In genomic region chr10:470339-471003, GRCh38 we compare ENCODE assay signal across 14 cellular contexts.
DNase-seq lines count a peak whose midpoint lies in the region; ATAC-seq, FAIRE-seq and TF ChIP-seq lines count a peak whose summit lies in the region.
"Had no signal": no experiment of that assay in that cellular context is flagged by ENCODE, and none has a peak within 500 bp of the region (broad histone marks: within the 10 kb centered on the region; RNA-seq: fewer than 3 reads in every experiment).

No MANE protein-coding gene starts in this region.

- H3F3A ChIP-seq in MM.1S (ENCODE audit: insufficient read depth, low read length) (no peaks in the 10 kb centered on the region), GM23338 (replicated peaks; ENCODE audit: low read depth) (no peaks in the 10 kb centered on the region)

- H3K9me3 Mint-ChIP-seq in T-cell (peaks cover 0 to 4% (median 0%) of the 10 kb centered on the region in 3 donors), GM23338 (no peaks in the 10 kb centered on the region)
- no peaks in the 10 kb centered on the region for H3K9me3 Mint-ChIP-seq in activated CD8-positive, alpha-beta memory T cell treated with anti-CD3 and anti-CD28 coated beads, Interleukin-2, amount 10 ng/mL, durations not matched to agents 7 days and 5 days (ENCODE audit: low read depth)

- TF ChIP-seq EP300 in K562 (IDR thresholded peaks at IDR 0.05; ENCODE audit: low read length) (no peak), stomach (IDR thresholded peaks at IDR 0.05) (no peak)

- in situ Hi-C loops in K562 (cut with MboI) = no loop called here

- H4K20me1 ChIP-seq in K562 (replicated peaks; ENCODE audit: control insufficient read depth, insufficient read depth, low read length) = 0 out of 2 replicates have a peak, but pooled peaks cover 3% of the 10 kb centered on the region
- H4K20me1 ChIP-seq in MM.1S (ENCODE audit: insufficient read depth, low read length) = no peaks in the 10 kb centered on the region
- H4K20me1 ChIP-seq in GM23338 (replicated peaks; ENCODE audit: insufficient read depth) = no peaks in the 10 kb centered on the region

- H3K36me3 Mint-ChIP-seq in T-cell (no peaks in the 10 kb centered on the region), GM23338 (ENCODE audit: low read depth) (peaks cover 10% of the 10 kb centered on the region; the same call in 2 of the 3 replicates)
- no peaks in the 10 kb centered on the region for H3K36me3 Mint-ChIP-seq in activated CD8-positive, alpha-beta memory T cell treated with anti-CD3 and anti-CD28 coated beads, Interleukin-2, amount 10 ng/mL, durations not matched to agents 7 days and 5 days

- no peak overlapping the region for H2AFZ ChIP-seq in K562 (ENCODE audit: low read depth, low read length)
- H2AFZ ChIP-seq in MM.1S (ENCODE audit: low read length) = no peak overlapping the region
- H2AFZ ChIP-seq in GM23338 = no peak overlapping the region

- no peaks in the 10 kb centered on the region for H3K9me1 ChIP-seq in K562 (ENCODE audit: control insufficient read depth, insufficient read depth, low read length)

- DNase-seq in T-cell (peak; percentile 32 to 80 (median 56)), K562 (ENCODE audit: extremely low read depth in 1 of 4, low spot score in 3 of 4) (peak in 1 of 4 experiments; percentile 9), MM.1S (no peak), GM23338 (ENCODE audit: low spot score) (no peak), stomach (no peak)
- peak; percentile 56 for DNase-seq in activated CD8-positive, alpha-beta memory T cell treated with anti-CD3 and anti-CD28 coated beads, Interleukin-2, amount 10 ng/mL, durations not matched to agents 7 days and 5 days
- DNase-seq in stimulated activated CD8-positive, alpha-beta memory T cell treated with anti-CD3 and anti-CD28 coated beads, Interleukin-12 subunit alpha, Interleukin-12 subunit beta, amount 100 ng/mL, for 1 hour (ENCODE audit: low read depth) = peak; percentile 24
- DNase-seq: DMS79 treated with DMSO at 0.1 percent for 48 hours, NCI-H1092 treated with DMSO at 0.1 percent for 48 hours, OCI-M1 had no signal

- H3K27me3 ChIP-seq in K562 (ENCODE audit: control insufficient read depth in 2 of 2, insufficient read depth in 2 of 2, low read length in 2 of 2) (peaks cover 10 to 36% of the 10 kb centered on the region in 2 experiments; a peak in 4 of 5 replicates), MM.1S (replicated peaks; ENCODE audit: insufficient read depth, low read length) (no peaks in the 10 kb centered on the region), GM23338 (ENCODE audit: insufficient read depth) (no peaks in the 10 kb centered on the region), stomach (no peaks in the 10 kb centered on the region)

- H3K9me3 ChIP-seq in K562 (replicated peaks; ENCODE audit: control insufficient read depth, insufficient read depth, low read depth, low read length) (no peaks in the 10 kb centered on the region), MM.1S (replicated peaks; ENCODE audit: insufficient read depth, low read length) (no peaks in the 10 kb centered on the region), stomach (no peaks in the 10 kb centered on the region)

- H3K36me3 ChIP-seq in K562 (ENCODE audit: control insufficient read depth, insufficient read depth, low read length) = no peaks in the 10 kb centered on the region
- no peaks in the 10 kb centered on the region; the same call in 1 of the 2 replicates for H3K36me3 ChIP-seq in MM.1S (replicated peaks; ENCODE audit: insufficient read depth, low read length)
- no peaks in the 10 kb centered on the region for H3K36me3 ChIP-seq in GM23338 (ENCODE audit: insufficient read depth)
- H3K36me3 ChIP-seq in stomach = peaks cover 3 to 48% (median 46%) of the 10 kb centered on the region in 4 donors

- H3K4me3 ChIP-seq in K562 (no peak overlapping the region), MM.1S (ENCODE audit: low read length) (no peak overlapping the region), GM23338 (no peak overlapping the region), stomach (no peak overlapping the region)

- H3K27me3 Mint-ChIP-seq in T-cell (no peaks in the 10 kb centered on the region), GM23338 (ENCODE audit: insufficient read depth, low read depth, poor library complexity) (no peaks in the 10 kb centered on the region)
- peaks cover 2% of the 10 kb centered on the region for H3K27me3 Mint-ChIP-seq in activated CD8-positive, alpha-beta memory T cell treated with anti-CD3 and anti-CD28 coated beads, Interleukin-2, amount 10 ng/mL, durations not matched to agents 7 days and 5 days
- H3K27me3 Mint-ChIP-seq: progenitor cell of endocrine pancreas had no signal

- H3K4me2 ChIP-seq in K562 (ENCODE audit: insufficient read depth, low read length) (no peak overlapping the region), MM.1S (ENCODE audit: low read depth, low read length) (no peak overlapping the region), GM23338 (no peak overlapping the region)

- H3K4me1 Mint-ChIP-seq in T-cell = peaks cover 28 to 38% (median 28%) of the 10 kb centered on the region in 3 donors
- peaks cover 10% of the 10 kb centered on the region for H3K4me1 Mint-ChIP-seq in activated CD8-positive, alpha-beta memory T cell treated with anti-CD3 and anti-CD28 coated beads, Interleukin-2, amount 10 ng/mL, durations not matched to agents 7 days and 5 days
- no peaks in the 10 kb centered on the region; the same call in 2 of the 3 replicates for H3K4me1 Mint-ChIP-seq in GM23338
- H3K4me1 Mint-ChIP-seq: B cell had no signal

- no peak overlapping the region for H3K27ac ChIP-seq in K562 (ENCODE audit: extremely low read depth, low read depth, low read length)
- no peak overlapping the region for H3K27ac ChIP-seq in MM.1S (ENCODE audit: low read length)
- no peak overlapping the region for H3K27ac ChIP-seq in GM23338 (ENCODE audit: low read depth)
- H3K27ac ChIP-seq in stomach = no peak overlapping the region

- no peak for TF ChIP-seq RAD21 in K562 (CRISPR knock-in tag; conservative IDR thresholded peaks at IDR 0.05 in 1 of 2, IDR thresholded peaks at IDR 0.05 in 1 of 2)

- ATAC-seq in T-cell (replicated peaks in 1 of 4) (peak; percentile 85 to 92 (median 92)), K562 (peak; percentile 56; the same call in 2 of the 3 replicates), GM23338 (no peak), HG03135 (IDR thresholded peaks at IDR 0.05; ENCODE audit: unreplicated experiment) (no peak)
- peak; percentile 76 for ATAC-seq in activated CD8-positive, alpha-beta memory T cell treated with anti-CD3 and anti-CD28 coated beads, Interleukin-2, amount 10 ng/mL, durations not matched to agents 7 days and 5 days

- TF ChIP-seq POLR2A in K562 (conservative IDR thresholded peaks at IDR 0.05) (no peak), stomach (IDR thresholded peaks at IDR 0.05) (no peak)

- no TSS peak for BruUV-seq in K562 (replicated peaks; lab: Mats Ljungman, UMichigan)

- H3K4me3 Mint-ChIP-seq in T-cell = peak overlapping the region; percentile 54 to 69 (median 59)
- H3K4me3 Mint-ChIP-seq in activated CD8-positive, alpha-beta memory T cell treated with anti-CD3 and anti-CD28 coated beads, Interleukin-2, amount 10 ng/mL, durations not matched to agents 7 days and 5 days = peak overlapping the region; percentile 33
- no peak overlapping the region for H3K4me3 Mint-ChIP-seq in GM23338
- H3K4me3 Mint-ChIP-seq: B cell had no signal

- WGBS in K562 (ENCODE audit: insufficient coverage, low coverage, missing lambda C conversion rate) = 2% methylated on average over 19 of the region's 20 CpGs
- 79 to 87% (median 84%) methylated on average over 19 to 20 of the region's 20 CpGs for WGBS in stomach, 5 donors

- TF ChIP-seq CTCF in K562 (IDR thresholded peaks at IDR 0.05 in 2 of 3, conservative IDR thresholded peaks at IDR 0.05 in 1 of 3; ENCODE audit: insufficient read depth in 2 of 3, low read depth in 1 of 3, low read length in 3 of 3) (peak; percentile 13 to 40 (median 14); a peak in 3 of 6 replicates), MM.1S (IDR thresholded peaks at IDR 0.05; ENCODE audit: low read length) (no peak), GM23338 (conservative IDR thresholded peaks at IDR 0.05; ENCODE audit: low read depth in 2 of 2) (no peak), stomach (IDR thresholded peaks at IDR 0.05) (no peak)

- CTCF ChIA-PET in T-cell (lab: Charles Lee) = no interaction called here
- CTCF ChIA-PET in activated CD8-positive, alpha-beta memory T cell treated with anti-CD3 and anti-CD28 coated beads, Interleukin-2, amount 10 ng/mL, durations not matched to agents 7 days and 5 days (lab: Charles Lee) = no interaction called here
- CTCF ChIA-PET in K562 (lab: Yijun Ruan, JAX; ENCODE audit: low intra/inter-chr PET ratio) = no interaction called here

- POLR2A ChIA-PET in T-cell (lab: Charles Lee) = interaction anchor here in 1 of 2 donors (0.6 kb wide), 1 partner anchor 11 kb away, joined by 3 read pairs; no protein-coding TSS in a partner anchor
- POLR2A ChIA-PET in K562 (lab: Yijun Ruan, JAX) = no interaction called here

- H3K9ac ChIP-seq in K562 (ENCODE audit: insufficient read depth in 1 of 2, low read depth in 2 of 2, low read length in 2 of 2) (no peak overlapping the region), MM.1S (ENCODE audit: low read length) (no peak overlapping the region)

- peak overlapping the region; percentile 84 to 88 for H3K27ac Mint-ChIP-seq in T-cell
- no peak overlapping the region for H3K27ac Mint-ChIP-seq in activated CD8-positive, alpha-beta memory T cell treated with anti-CD3 and anti-CD28 coated beads, Interleukin-2, amount 10 ng/mL, durations not matched to agents 7 days and 5 days
- H3K27ac Mint-ChIP-seq in GM23338 = no peak overlapping the region
- H3K27ac Mint-ChIP-seq: B cell, progenitor cell of endocrine pancreas had no signal

- FAIRE-seq in K562 (lab: Jason Lieb, UNC) = no peak
- FAIRE-seq: keratinocyte had no signal

- no peaks in the 10 kb centered on the region for H3K79me2 ChIP-seq in K562 (ENCODE audit: control insufficient read depth, insufficient read depth, low read length)
- H3K79me2 ChIP-seq in MM.1S (ENCODE audit: low read length) = no peaks in the 10 kb centered on the region
- H3K79me2 ChIP-seq in GM23338 (replicated peaks; ENCODE audit: insufficient read depth) = no peaks in the 10 kb centered on the region

- H3K9me2 ChIP-seq in MM.1S (replicated peaks; ENCODE audit: insufficient read depth, low read length) (no peaks in the 10 kb centered on the region), GM23338 (ENCODE audit: insufficient read depth) (no peaks in the 10 kb centered on the region)

- intact Hi-C loops in K562 (cut with micrococcal nuclease) (no loop called here), stomach (cut with DNase I; ENCODE audit: low total_unique reads) (no loop called here)

- H3K4me1 ChIP-seq in K562 (replicated peaks in 1 of 2; ENCODE audit: control insufficient read depth in 2 of 2, insufficient read depth in 2 of 2, low read length in 2 of 2) (no peaks in the 10 kb centered on the region; a peak in 1 of 5 replicates), MM.1S (ENCODE audit: low read length) (no peaks in the 10 kb centered on the region), GM23338 (ENCODE audit: insufficient read depth) (no peaks in the 10 kb centered on the region), stomach (no peaks in the 10 kb centered on the region)

TF ChIP-seq in K562, 482 proteins besides CTCF, POLR2A, EP300 and RAD21 (continues in another document):
- TF ChIP-seq HCFC1 (IDR thresholded peaks at IDR 0.05; ENCODE audit: low read depth, low read length) (no peak), MBD2 (IDR thresholded peaks at IDR 0.05; ENCODE audit: borderline replicate concordance, low read depth) (no peak)

TF ChIP-seq in GM23338, 12 proteins besides CTCF, POLR2A, EP300 and RAD21 (continues in another document):
- no peak for TF ChIP-seq ZNF114 (CRISPR knock-in tag; IDR thresholded peaks at IDR 0.05)

Comparison
In these comparisons a context has a peak if more than half of its experiments do, and no peak if none do; other contexts are left out.
1. ATAC-seq: peak in T-cell (4 of 4), activated CD8-positive, alpha-beta memory T cell treated with anti-CD3 and anti-CD28 coated beads, Interleukin-2, amount 10 ng/mL, durations not matched to agents 7 days and 5 days (single experiment) and K562 (single experiment); none in GM23338 (single experiment) and HG03135 (single experiment).
2. DNase-seq: peak in T-cell (34 of 34), activated CD8-positive, alpha-beta memory T cell treated with anti-CD3 and anti-CD28 coated beads, Interleukin-2, amount 10 ng/mL, durations not matched to agents 7 days and 5 days (single experiment) and stimulated activated CD8-positive, alpha-beta memory T cell treated with anti-CD3 and anti-CD28 coated beads, Interleukin-12 subunit alpha, Interleukin-12 subunit beta, amount 100 ng/mL, for 1 hour (single experiment); none in MM.1S (single experiment), GM23338 (single experiment) and stomach (single experiment).
3. H3K27ac Mint-ChIP-seq: peak in T-cell (2 of 2); none in activated CD8-positive, alpha-beta memory T cell treated with anti-CD3 and anti-CD28 coated beads, Interleukin-2, amount 10 ng/mL, durations not matched to agents 7 days and 5 days (single experiment) and GM23338 (single experiment).
4. CTCF ChIP-seq: peak in K562 (3 of 3); none in MM.1S (single experiment), GM23338 (0 of 2) and stomach (0 of 7).